Comparison of ENCODE assay signal across 10 cellular contexts in the genomic region with DNA sequence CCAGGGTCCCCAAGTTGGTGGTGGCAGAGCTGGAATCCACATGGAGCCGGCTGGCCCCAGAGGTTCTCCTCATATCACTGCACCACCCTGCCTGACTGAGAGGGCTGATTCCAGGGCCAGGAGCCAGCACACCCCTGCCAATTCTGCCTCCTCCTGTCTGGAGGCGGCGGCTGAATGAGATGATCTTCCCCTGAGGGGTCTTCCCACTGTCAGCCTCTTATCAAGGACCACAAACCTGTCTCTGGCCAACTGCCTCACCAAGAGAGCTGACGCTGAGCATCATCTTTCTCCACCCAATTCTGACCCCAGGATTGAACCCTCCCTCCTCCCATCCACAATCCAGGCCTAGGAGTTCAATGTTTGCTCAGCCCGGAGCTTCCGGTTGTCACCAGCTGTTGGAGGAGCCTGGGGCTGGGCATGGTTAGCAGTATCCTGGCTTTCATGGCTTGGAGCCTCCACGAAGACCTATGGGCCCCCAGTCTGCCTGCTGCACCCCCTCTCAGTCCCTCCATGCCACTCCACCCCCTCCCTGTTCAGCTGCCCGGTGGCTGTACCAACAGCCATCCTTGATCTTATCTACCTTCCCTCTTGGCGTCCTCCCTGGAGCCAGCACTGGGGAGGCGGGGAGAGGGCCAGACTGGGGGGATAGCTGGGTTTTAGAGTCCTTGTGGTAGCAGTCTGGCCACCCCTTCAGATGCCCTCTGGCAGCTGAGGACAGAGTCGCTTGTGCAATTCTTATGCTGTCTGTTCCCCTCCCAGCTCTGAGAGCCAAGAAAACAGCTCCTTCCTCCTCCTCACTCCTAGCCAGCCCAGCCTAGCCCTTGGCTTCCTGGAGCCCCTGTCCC. TPM values are rescaled to one million over a fixed set of nuclear protein-coding genes. Genes with fewer than 3 reads are reported as not detected.
A peak's percentile ranks its signal among the peaks of the same experiment; 100 is the strongest.
DNase-seq lines count a peak whose midpoint lies in the region; ATAC-seq and TF ChIP-seq lines count a peak whose summit lies in the region.
"Had no signal": no experiment of that assay in that cellular context is flagged by ENCODE, and none has a peak within 500 bp of the region (broad histone marks: within the 10 kb centered on the region; RNA-seq: fewer than 3 reads in every experiment).

No MANE protein-coding gene starts in this region.

- TF ChIP-seq CTCF in WTC11 (IDR thresholded peaks at IDR 0.05) = no peak
- TF ChIP-seq CTCF in vagina (IDR thresholded peaks at IDR 0.05) = no peak

- POLR2A ChIA-PET in activated naive CD8-positive, alpha-beta T cell treated with anti-CD3 and anti-CD28 coated beads, Interleukin-2, amount 10 ng/mL, durations not matched to agents 7 days and 5 days (lab: Charles Lee) = no interaction called here
- POLR2A ChIA-PET in WTC11 (lab: Charles Lee) = interaction anchor here (0.6 kb wide), 2 partner anchors 53 to 73 kb away, joined by 3 to 4 read pairs; no protein-coding TSS in a partner anchor

- no peak for TF ChIP-seq POLR2A in vagina (IDR thresholded peaks at IDR 0.05)

- ATAC-seq in activated naive CD8-positive, alpha-beta T cell treated with anti-CD3 and anti-CD28 coated beads, Interleukin-2, amount 10 ng/mL, durations not matched to agents 7 days and 5 days (ENCODE audit: low read depth) = no peak
- ATAC-seq in WTC11 (no peak), left lobe of liver (peak; percentile 33), HG02840 (IDR thresholded peaks at IDR 0.05; ENCODE audit: low FRiP score, unreplicated experiment) (no peak)

- H3K4me1 ChIP-seq in vagina = peaks cover 36% of the 10 kb centered on the region

- no peaks in the 10 kb centered on the region for H3K9me3 Mint-ChIP-seq in activated naive CD8-positive, alpha-beta T cell treated with anti-CD3 and anti-CD28 coated beads, Interleukin-2, amount 10 ng/mL, durations not matched to agents 7 days and 5 days
- H3K9me3 Mint-ChIP-seq in activated naive CD8-positive, alpha-beta T cell treated with anti-CD3 and anti-CD28 coated beads for 36 hours = no peaks in the 10 kb centered on the region
- H3K9me3 Mint-ChIP-seq in WTC11 = no peaks in the 10 kb centered on the region
- H3K9me3 Mint-ChIP-seq in activated T-helper 2 cell treated with anti-CD3 and anti-CD28 coated beads, Interferon-gamma antibody, Interleukin-2, Interleukin-4, amounts not matched to agents 10 μg/mL and 5 μg/mL and 100 μg/mL, durations not matched to agents 14 hours and 24 hours and 36 hours = no peaks in the 10 kb centered on the region

- DNase-seq in activated naive CD8-positive, alpha-beta T cell treated with anti-CD3 and anti-CD28 coated beads, Interleukin-2, amount 10 ng/mL, durations not matched to agents 7 days and 5 days = no peak
- no peak for DNase-seq in activated naive CD8-positive, alpha-beta T cell treated with anti-CD3 and anti-CD28 coated beads for 36 hours
- DNase-seq in WTC11 (ENCODE audit: low spot score) = no peak
- DNase-seq in left lobe of liver (ENCODE audit: low spot score) = no peak
- no peak for DNase-seq in vagina (ENCODE audit: extremely low spot score in 2 of 2)
- DNase-seq in activated T-helper 2 cell treated with anti-CD3 and anti-CD28 coated beads, Interferon-gamma antibody, Interleukin-2, Interleukin-4, amounts not matched to agents 10 μg/mL and 5 μg/mL and 100 μg/mL, durations not matched to agents 14 hours and 24 hours and 36 hours (ENCODE audit: low spot score) = no peak
- DNase-seq in activated CD4-positive, alpha-beta T cell treated with anti-CD3 and anti-CD28 coated beads, Interleukin-2, amount 50 U/mL, for 4 hours = no peak
- DNase-seq: DND-41 had no signal

- peaks cover 14% of the 10 kb centered on the region for H3K4me1 Mint-ChIP-seq in activated naive CD8-positive, alpha-beta T cell treated with anti-CD3 and anti-CD28 coated beads, Interleukin-2, amount 10 ng/mL, durations not matched to agents 7 days and 5 days
- H3K4me1 Mint-ChIP-seq in activated naive CD8-positive, alpha-beta T cell treated with anti-CD3 and anti-CD28 coated beads for 36 hours = peaks cover 11% of the 10 kb centered on the region
- peaks cover 16% of the 10 kb centered on the region for H3K4me1 Mint-ChIP-seq in WTC11
- H3K4me1 Mint-ChIP-seq in activated T-helper 2 cell treated with anti-CD3 and anti-CD28 coated beads, Interferon-gamma antibody, Interleukin-2, Interleukin-4, amounts not matched to agents 10 μg/mL and 5 μg/mL and 100 μg/mL, durations not matched to agents 14 hours and 24 hours and 36 hours (ENCODE audit: low read depth) = peaks cover 18% of the 10 kb centered on the region

- CTCF ChIA-PET in WTC11 (lab: Charles Lee) = interaction anchor here (0.7 to 3.5 kb wide), 17 partner anchors 9 to 298 kb away, joined by 3 to 18 read pairs (median 5); a partner anchor contains a TSS

- intact Hi-C loops in vagina (cut with DNase I) = no loop called here
- intact Hi-C loops in activated T-helper 2 cell treated with anti-CD3 and anti-CD28 coated beads, Interferon-gamma antibody, Interleukin-2, Interleukin-4, amounts not matched to agents 10 μg/mL and 5 μg/mL and 100 μg/mL, durations not matched to agents 14 hours and 24 hours and 36 hours (cut with micrococcal nuclease) = no loop called here

- H3K36me3 ChIP-seq in vagina = no peaks in the 10 kb centered on the region

- peak overlapping the region; percentile 62 for H3K27ac ChIP-seq in vagina

- no peaks in the 10 kb centered on the region for H3K9me3 ChIP-seq in vagina

- no peak overlapping the region for H3K4me3 ChIP-seq in vagina

- peaks cover 4% of the 10 kb centered on the region for H3K27me3 Mint-ChIP-seq in activated naive CD8-positive, alpha-beta T cell treated with anti-CD3 and anti-CD28 coated beads, Interleukin-2, amount 10 ng/mL, durations not matched to agents 7 days and 5 days
- H3K27me3 Mint-ChIP-seq in activated naive CD8-positive, alpha-beta T cell treated with anti-CD3 and anti-CD28 coated beads for 36 hours = no peaks in the 10 kb centered on the region
- H3K27me3 Mint-ChIP-seq in WTC11 (ENCODE audit: low read depth) = no peaks in the 10 kb centered on the region; the same call in 1 of the 2 replicates
- no peaks in the 10 kb centered on the region for H3K27me3 Mint-ChIP-seq in activated T-helper 2 cell treated with anti-CD3 and anti-CD28 coated beads, Interferon-gamma antibody, Interleukin-2, Interleukin-4, amounts not matched to agents 10 μg/mL and 5 μg/mL and 100 μg/mL, durations not matched to agents 14 hours and 24 hours and 36 hours (ENCODE audit: low read depth)

- H3K27me3 ChIP-seq in vagina = no peaks in the 10 kb centered on the region

- H3K36me3 Mint-ChIP-seq in activated naive CD8-positive, alpha-beta T cell treated with anti-CD3 and anti-CD28 coated beads, Interleukin-2, amount 10 ng/mL, durations not matched to agents 7 days and 5 days = no peaks in the 10 kb centered on the region
- H3K36me3 Mint-ChIP-seq in activated naive CD8-positive, alpha-beta T cell treated with anti-CD3 and anti-CD28 coated beads for 36 hours = no peaks in the 10 kb centered on the region
- no peaks in the 10 kb centered on the region for H3K36me3 Mint-ChIP-seq in WTC11
- no peaks in the 10 kb centered on the region for H3K36me3 Mint-ChIP-seq in activated T-helper 2 cell treated with anti-CD3 and anti-CD28 coated beads, Interferon-gamma antibody, Interleukin-2, Interleukin-4, amounts not matched to agents 10 μg/mL and 5 μg/mL and 100 μg/mL, durations not matched to agents 14 hours and 24 hours and 36 hours (ENCODE audit: low read depth)

- H3K27ac Mint-ChIP-seq in activated naive CD8-positive, alpha-beta T cell treated with anti-CD3 and anti-CD28 coated beads, Interleukin-2, amount 10 ng/mL, durations not matched to agents 7 days and 5 days = peak overlapping the region; percentile 59
- no peak overlapping the region for H3K27ac Mint-ChIP-seq in activated naive CD8-positive, alpha-beta T cell treated with anti-CD3 and anti-CD28 coated beads for 36 hours
- H3K27ac Mint-ChIP-seq in WTC11 = no peak overlapping the region
- no peak overlapping the region for H3K27ac Mint-ChIP-seq in activated T-helper 2 cell treated with anti-CD3 and anti-CD28 coated beads, Interferon-gamma antibody, Interleukin-2, Interleukin-4, amounts not matched to agents 10 μg/mL and 5 μg/mL and 100 μg/mL, durations not matched to agents 14 hours and 24 hours and 36 hours

- no peak overlapping the region for H3K4me3 Mint-ChIP-seq in activated naive CD8-positive, alpha-beta T cell treated with anti-CD3 and anti-CD28 coated beads, Interleukin-2, amount 10 ng/mL, durations not matched to agents 7 days and 5 days
- no peak overlapping the region for H3K4me3 Mint-ChIP-seq in activated naive CD8-positive, alpha-beta T cell treated with anti-CD3 and anti-CD28 coated beads for 36 hours
- no peak overlapping the region for H3K4me3 Mint-ChIP-seq in WTC11
- no peak overlapping the region for H3K4me3 Mint-ChIP-seq in activated T-helper 2 cell treated with anti-CD3 and anti-CD28 coated beads, Interferon-gamma antibody, Interleukin-2, Interleukin-4, amounts not matched to agents 10 μg/mL and 5 μg/mL and 100 μg/mL, durations not matched to agents 14 hours and 24 hours and 36 hours (ENCODE audit: low read depth)

RNA-seq across cellular contexts. Expression of a gene that starts 25.6 kb away (rescaled TPM):
- total RNA-seq in activated naive CD8-positive, alpha-beta T cell treated with anti-CD3 and anti-CD28 coated beads, Interleukin-2, amount 10 ng/mL, durations not matched to agents 7 days and 5 days = 1 to 10 TPM in 1 of 2 experiments, under 1 TPM in 1; 0.77 to 1.4 TPM
- total RNA-seq in activated naive CD8-positive, alpha-beta T cell treated with anti-CD3 and anti-CD28 coated beads for 36 hours = not detected
- total RNA-seq in WTC11 (2021) (0.92 to 2.6 TPM (median 0.99 TPM) in 3 replicates), left lobe of liver (326 TPM), vagina (47.6 TPM)
- not detected in 2 replicates for total RNA-seq in activated T-helper 2 cell treated with anti-CD3 and anti-CD28 coated beads, Interferon-gamma antibody, Interleukin-2, Interleukin-4, amounts not matched to agents 10 μg/mL and 5 μg/mL and 100 μg/mL, durations not matched to agents 14 hours and 24 hours and 36 hours
- total RNA-seq: SK-MEL-5 had no signal

RNA-seq across cellular contexts. Expression of a gene that starts 47.5 kb away (rescaled TPM):
- total RNA-seq in activated naive CD8-positive, alpha-beta T cell treated with anti-CD3 and anti-CD28 coated beads, Interleukin-2, amount 10 ng/mL, durations not matched to agents 7 days and 5 days = 10 to 100 TPM; 30.3 to 31.4 TPM
- 10 to 100 TPM; 39.5 to 40.2 TPM for total RNA-seq in activated naive CD8-positive, alpha-beta T cell treated with anti-CD3 and anti-CD28 coated beads for 36 hours
- 43.3 to 45.3 TPM (median 45.3 TPM) in 3 replicates for total RNA-seq in WTC11 (2021)
- 15.6 TPM for total RNA-seq in left lobe of liver
- 21.6 TPM for total RNA-seq in vagina
- total RNA-seq in activated T-helper 2 cell treated with anti-CD3 and anti-CD28 coated beads, Interferon-gamma antibody, Interleukin-2, Interleukin-4, amounts not matched to agents 10 μg/mL and 5 μg/mL and 100 μg/mL, durations not matched to agents 14 hours and 24 hours and 36 hours = 37.8 and 39.4 TPM in 2 replicates

RNA-seq across cellular contexts. Expression of a gene that starts 59.1 kb away (rescaled TPM):
- 100 to 1,000 TPM; 184 to 200 TPM for total RNA-seq in activated naive CD8-positive, alpha-beta T cell treated with anti-CD3 and anti-CD28 coated beads, Interleukin-2, amount 10 ng/mL, durations not matched to agents 7 days and 5 days
- 100 to 1,000 TPM; 108 to 116 TPM for total RNA-seq in activated naive CD8-positive, alpha-beta T cell treated with anti-CD3 and anti-CD28 coated beads for 36 hours
- total RNA-seq in WTC11 (2021) = 182 to 190 TPM (median 186 TPM) in 3 replicates
- total RNA-seq in left lobe of liver = 43.6 TPM
- total RNA-seq in vagina = 108 TPM
- 115 and 134 TPM in 2 replicates for total RNA-seq in activated T-helper 2 cell treated with anti-CD3 and anti-CD28 coated beads, Interferon-gamma antibody, Interleukin-2, Interleukin-4, amounts not matched to agents 10 μg/mL and 5 μg/mL and 100 μg/mL, durations not matched to agents 14 hours and 24 hours and 36 hours

Comparison
In these comparisons a context has a peak if more than half of its experiments do, and no peak if none do; other contexts are left out.
1. RNA of a gene that starts 25.6 kb away (total RNA-seq): 326 TPM in left lobe of liver (single experiment) and 47.6 TPM in vagina (single experiment); 0.77 to 1.4 TPM in activated naive CD8-positive, alpha-beta T cell treated with anti-CD3 and anti-CD28 coated beads, Interleukin-2, amount 10 ng/mL, durations not matched to agents 7 days and 5 days, 0.92 to 2.6 TPM in WTC11, not detected in activated naive CD8-positive, alpha-beta T cell treated with anti-CD3 and anti-CD28 coated beads for 36 hours and not detected in activated T-helper 2 cell treated with anti-CD3 and anti-CD28 coated beads, Interferon-gamma antibody, Interleukin-2, Interleukin-4, amounts not matched to agents 10 μg/mL and 5 μg/mL and 100 μg/mL, durations not matched to agents 14 hours and 24 hours and 36 hours; every median in the first group is over 10 times any median in the second.